In the genomic region with DNA sequence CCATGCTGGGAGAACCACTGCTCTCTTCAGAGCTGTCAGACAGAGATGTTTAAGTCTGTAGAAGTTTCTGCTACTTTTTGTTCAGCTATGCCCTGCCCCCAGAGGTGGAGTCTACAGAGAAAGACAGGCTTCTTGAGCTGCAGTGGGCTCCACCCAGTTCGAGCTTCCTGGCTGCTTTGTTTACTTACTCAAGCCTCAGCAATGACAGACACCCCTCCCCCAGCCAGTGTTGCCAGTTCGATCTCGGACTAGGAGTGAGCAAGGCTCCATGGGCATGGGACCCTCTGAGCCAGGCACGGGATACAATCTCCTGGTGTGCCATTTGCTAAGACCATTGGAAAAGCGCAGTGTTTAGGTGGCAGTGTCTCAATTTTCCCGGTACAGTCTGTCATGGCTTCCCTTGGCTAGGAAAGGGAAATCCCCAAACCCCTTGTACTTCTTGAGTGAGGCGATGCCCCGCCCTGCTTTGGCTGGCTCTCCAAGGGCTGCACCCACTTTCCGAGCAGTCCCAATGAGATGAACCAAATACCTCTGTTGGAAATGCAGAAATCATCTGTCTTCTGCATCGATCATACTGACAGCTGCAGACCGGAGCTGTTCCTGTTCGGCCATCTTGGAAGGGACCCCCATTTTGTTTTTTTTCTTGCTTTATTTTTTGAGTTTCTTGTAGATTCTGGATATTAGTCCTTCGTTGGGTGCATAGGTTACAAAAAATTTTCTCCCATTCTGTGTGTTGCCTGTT, we compare ENCODE assay signal across 1 cellular context.
TF ChIP-seq lines count a peak whose summit lies in the region.
"Not testable (repeated sequence)": the region's sequence is repeated elsewhere in the genome, so short reads cannot be mapped to it uniquely, and the experiment has no call there.

No MANE protein-coding gene starts in this region.

TF ChIP-seq in K562, 482 proteins besides CTCF, POLR2A, EP300 and RAD21 (continued from another document):
- peak in 1 of 2 experiments; percentile 56; a peak in 2 of 4 replicates for TF ChIP-seq FOXK2 (conservative IDR thresholded peaks at IDR 0.05 in 1 of 2, IDR thresholded peaks at IDR 0.05 in 1 of 2; ENCODE audit: low read depth in 2 of 2)
- TF ChIP-seq TAF7 (tag; IDR thresholded peaks at IDR 0.05) = peak; percentile 47; the same call in 1 of the 2 replicates
- TF ChIP-seq ATF1 (CRISPR knock-in tag; IDR thresholded peaks at IDR 0.05) = not testable (repeated sequence)
- TF ChIP-seq ATF1 (tag; IDR thresholded peaks at IDR 0.05) = peak; percentile 25; the same call in 1 of the 2 replicates
- peak in 1 of 3 experiments; percentile 78 for TF ChIP-seq YY1 (IDR thresholded peaks at IDR 0.05; ENCODE audit: borderline replicate concordance in 1 of 3, control insufficient read depth in 1 of 3, extremely low read depth in 1 of 3, insufficient read depth in 3 of 3, insufficient read length in 1 of 3, insufficient replicate concordance in 2 of 3, low read depth in 1 of 3, low read length in 2 of 3)
- TF ChIP-seq, protein P1, sequence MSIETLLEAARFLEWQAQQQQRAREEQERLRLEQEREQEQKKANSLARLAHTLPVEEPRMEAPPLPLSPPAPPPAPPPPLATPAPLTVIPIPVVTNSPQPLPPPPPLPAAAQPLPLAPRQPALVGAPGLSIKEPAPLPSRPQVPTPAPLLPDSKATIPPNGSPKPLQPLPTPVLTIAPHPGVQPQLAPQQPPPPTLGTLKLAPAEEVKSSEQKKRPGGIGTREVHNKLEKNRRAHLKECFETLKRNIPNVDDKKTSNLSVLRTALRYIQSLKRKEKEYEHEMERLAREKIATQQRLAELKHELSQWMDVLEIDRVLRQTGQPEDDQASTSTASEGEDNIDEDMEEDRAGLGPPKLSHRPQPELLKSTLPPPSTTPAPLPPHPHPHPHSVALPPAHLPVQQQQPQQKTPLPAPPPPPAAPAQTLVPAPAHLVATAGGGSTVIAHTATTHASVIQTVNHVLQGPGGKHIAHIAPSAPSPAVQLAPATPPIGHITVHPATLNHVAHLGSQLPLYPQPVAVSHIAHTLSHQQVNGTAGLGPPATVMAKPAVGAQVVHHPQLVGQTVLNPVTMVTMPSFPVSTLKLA (conservative IDR thresholded peaks at IDR 0.05) = 0 out of 4 replicates have a peak, but pooled peaks of 1 of the 2 experiments have one; percentile 23
- TF ChIP-seq MEIS2 (IDR thresholded peaks at IDR 0.05; ENCODE audit: partially characterized antibody) = peak; percentile 59
- TF ChIP-seq, protein P2, sequence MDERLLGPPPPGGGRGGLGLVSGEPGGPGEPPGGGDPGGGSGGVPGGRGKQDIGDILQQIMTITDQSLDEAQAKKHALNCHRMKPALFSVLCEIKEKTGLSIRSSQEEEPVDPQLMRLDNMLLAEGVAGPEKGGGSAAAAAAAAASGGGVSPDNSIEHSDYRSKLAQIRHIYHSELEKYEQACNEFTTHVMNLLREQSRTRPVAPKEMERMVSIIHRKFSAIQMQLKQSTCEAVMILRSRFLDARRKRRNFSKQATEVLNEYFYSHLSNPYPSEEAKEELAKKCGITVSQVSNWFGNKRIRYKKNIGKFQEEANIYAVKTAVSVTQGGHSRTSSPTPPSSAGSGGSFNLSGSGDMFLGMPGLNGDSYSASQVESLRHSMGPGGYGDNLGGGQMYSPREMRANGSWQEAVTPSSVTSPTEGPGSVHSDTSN (CRISPR knock-in tag; IDR thresholded peaks at IDR 0.05; ENCODE audit: low read depth) = not testable (repeated sequence)
- TF ChIP-seq, protein P2 (tag; conservative IDR thresholded peaks at IDR 0.05; ENCODE audit: low read depth) = peak; percentile 77
- TF ChIP-seq KAT8 (IDR thresholded peaks at IDR 0.05; ENCODE audit: low read depth) = peak; percentile 47; the same call in 1 of the 2 replicates
- TF ChIP-seq, protein P3, sequence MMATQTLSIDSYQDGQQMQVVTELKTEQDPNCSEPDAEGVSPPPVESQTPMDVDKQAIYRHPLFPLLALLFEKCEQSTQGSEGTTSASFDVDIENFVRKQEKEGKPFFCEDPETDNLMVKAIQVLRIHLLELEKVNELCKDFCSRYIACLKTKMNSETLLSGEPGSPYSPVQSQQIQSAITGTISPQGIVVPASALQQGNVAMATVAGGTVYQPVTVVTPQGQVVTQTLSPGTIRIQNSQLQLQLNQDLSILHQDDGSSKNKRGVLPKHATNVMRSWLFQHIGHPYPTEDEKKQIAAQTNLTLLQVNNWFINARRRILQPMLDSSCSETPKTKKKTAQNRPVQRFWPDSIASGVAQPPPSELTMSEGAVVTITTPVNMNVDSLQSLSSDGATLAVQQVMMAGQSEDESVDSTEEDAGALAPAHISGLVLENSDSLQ (IDR thresholded peaks at IDR 0.05) = peak; percentile 39; the same call in 1 of the 2 replicates
- TF ChIP-seq FOXJ2 (tag; IDR thresholded peaks at IDR 0.05) = peak; percentile 45
